ENCODE assay signal across 3 cellular contexts in genomic region chr1:220339581-220339980, GRCh38.
TF ChIP-seq lines count a peak whose summit lies in the region.

No MANE protein-coding gene starts in this region.

TF ChIP-seq in HCT116, 20 proteins besides CTCF, POLR2A, EP300 and RAD21 (continued from another document):
- TF ChIP-seq REST (IDR thresholded peaks at IDR 0.05; ENCODE audit: low read depth), result no peak
- TF ChIP-seq JUND (IDR thresholded peaks at IDR 0.05), result no peak
- no peak for TF ChIP-seq ZBTB33 (IDR thresholded peaks at IDR 0.05; ENCODE audit: extremely low read depth, insufficient replicate concordance, low read length)
- no peak for TF ChIP-seq EZH2 (IDR thresholded peaks at IDR 0.05)
- no peak for TF ChIP-seq EGR1 (IDR thresholded peaks at IDR 0.05; ENCODE audit: low read depth)
- TF ChIP-seq POLR2AphosphoS5 (IDR thresholded peaks at IDR 0.05; ENCODE audit: low read depth, low read length), result no peak
- TF ChIP-seq SIN3A (IDR thresholded peaks at IDR 0.05; ENCODE audit: low read depth), result no peak
- TF ChIP-seq CBX3 (IDR thresholded peaks at IDR 0.05; ENCODE audit: low read depth), result no peak
- no peak for TF ChIP-seq CEBPB (IDR thresholded peaks at IDR 0.05; ENCODE audit: low read depth)
- no peak for TF ChIP-seq ELF1 (IDR thresholded peaks at IDR 0.05; ENCODE audit: borderline replicate concordance, low read depth)
- no peak for TF ChIP-seq EZH2phosphoT487 (IDR thresholded peaks at IDR 0.05; ENCODE audit: borderline replicate concordance)
- no peak for TF ChIP-seq ZNF274 (IDR thresholded peaks at IDR 0.05; ENCODE audit: low read depth, low read length)
- TF ChIP-seq ATF3 (IDR thresholded peaks at IDR 0.05), result no peak
- TF ChIP-seq ZFX (IDR thresholded peaks at IDR 0.05), result no peak
- TF ChIP-seq TCF7L2 (IDR thresholded peaks at IDR 0.05; ENCODE audit: borderline replicate concordance, extremely low read depth, insufficient read depth, insufficient read length), result no peak

TF ChIP-seq in WTC11, 78 proteins besides CTCF, POLR2A, EP300 and RAD21 (continued from another document):
- TF ChIP-seq FOXP4 (CRISPR knock-in tag; IDR thresholded peaks at IDR 0.05), result no peak
- no peak for TF ChIP-seq MYBL2 (CRISPR knock-in tag; IDR thresholded peaks at IDR 0.05)
- TF ChIP-seq GTF2I (CRISPR knock-in tag; conservative IDR thresholded peaks at IDR 0.05), result no peak
- no peak for TF ChIP-seq USF1 (CRISPR knock-in tag; IDR thresholded peaks at IDR 0.05)
- TF ChIP-seq SOX15 (CRISPR knock-in tag; IDR thresholded peaks at IDR 0.05), result no peak
- no peak for TF ChIP-seq ZNF512 (CRISPR knock-in tag; IDR thresholded peaks at IDR 0.05; ENCODE audit: borderline replicate concordance)
- no peak for TF ChIP-seq FOXJ3 (CRISPR knock-in tag; IDR thresholded peaks at IDR 0.05; ENCODE audit: borderline replicate concordance)
- TF ChIP-seq ZNF219 (CRISPR knock-in tag; IDR thresholded peaks at IDR 0.05; ENCODE audit: borderline replicate concordance), result no peak
- no peak for TF ChIP-seq RORB (CRISPR knock-in tag; IDR thresholded peaks at IDR 0.05)
- TF ChIP-seq E2F4 (CRISPR knock-in tag; IDR thresholded peaks at IDR 0.05; ENCODE audit: borderline replicate concordance, low read depth), result no peak
- TF ChIP-seq KAT7 (CRISPR knock-in tag; IDR thresholded peaks at IDR 0.05; ENCODE audit: borderline replicate concordance), result no peak
- TF ChIP-seq PRRX2 (CRISPR knock-in tag; IDR thresholded peaks at IDR 0.05), result no peak
- TF ChIP-seq E2F5 (CRISPR knock-in tag; IDR thresholded peaks at IDR 0.05), result no peak
- no peak for TF ChIP-seq JUN (CRISPR knock-in tag; IDR thresholded peaks at IDR 0.05)
- TF ChIP-seq ZNF281 (CRISPR knock-in tag; IDR thresholded peaks at IDR 0.05), result no peak
- no peak for TF ChIP-seq RELA (CRISPR knock-in tag; IDR thresholded peaks at IDR 0.05; ENCODE audit: borderline replicate concordance)

TF ChIP-seq in HepG2, 621 proteins besides CTCF, POLR2A, EP300 and RAD21 (continued from another document):
- TF ChIP-seq THAP9 (CRISPR knock-in tag; IDR thresholded peaks at IDR 0.05; ENCODE audit: borderline replicate concordance), result no peak
- TF ChIP-seq TOPORS (CRISPR knock-in tag; IDR thresholded peaks at IDR 0.05), result no peak
- TF ChIP-seq RBM39 (IDR thresholded peaks at IDR 0.05; ENCODE audit: low read depth, low read length, poor library complexity, severe bottlenecking), result no peak
- no peak for TF ChIP-seq HNRNPL (IDR thresholded peaks at IDR 0.05; ENCODE audit: low read depth, low read length)
- no peak for TF ChIP-seq ZNF446 (CRISPR knock-in tag; IDR thresholded peaks at IDR 0.05)
- no peak for TF ChIP-seq YY1 (IDR thresholded peaks at IDR 0.05; ENCODE audit: insufficient read depth, insufficient replicate concordance, low read depth, low read length)
- no peak for TF ChIP-seq MAF1 (CRISPR knock-in tag; IDR thresholded peaks at IDR 0.05; ENCODE audit: borderline replicate concordance)
- no peak for TF ChIP-seq ZNF260 (CRISPR knock-in tag; IDR thresholded peaks at IDR 0.05; ENCODE audit: borderline replicate concordance, low read depth)
- no peak for TF ChIP-seq KDM4B (CRISPR knock-in tag; IDR thresholded peaks at IDR 0.05)
- no peak for TF ChIP-seq TBL1XR1 (IDR thresholded peaks at IDR 0.05; ENCODE audit: borderline replicate concordance, low read length, partially characterized antibody)
- TF ChIP-seq ZNF414 (CRISPR knock-in tag; IDR thresholded peaks at IDR 0.05), result no peak
- no peak for TF ChIP-seq KDM6A (CRISPR knock-in tag; IDR thresholded peaks at IDR 0.05; ENCODE audit: low read depth)
- TF ChIP-seq NBN (conservative IDR thresholded peaks at IDR 0.05), result no peak
- no peak for TF ChIP-seq ZNF383 (CRISPR knock-in tag; IDR thresholded peaks at IDR 0.05; ENCODE audit: borderline replicate concordance)
- TF ChIP-seq SP140L (CRISPR knock-in tag; IDR thresholded peaks at IDR 0.05; ENCODE audit: borderline replicate concordance), result no peak
- TF ChIP-seq ZNF740 (CRISPR knock-in tag; IDR thresholded peaks at IDR 0.05), result no peak
- TF ChIP-seq ARID5B (CRISPR knock-in tag; IDR thresholded peaks at IDR 0.05), result no peak
- no peak for TF ChIP-seq NCOR1 (IDR thresholded peaks at IDR 0.05; ENCODE audit: borderline replicate concordance, low read length)
TF ChIP-seq in HepG2: peak in this region for 0.
